Comparison of ENCODE assay signal across 8 cellular contexts in the genomic region with DNA sequence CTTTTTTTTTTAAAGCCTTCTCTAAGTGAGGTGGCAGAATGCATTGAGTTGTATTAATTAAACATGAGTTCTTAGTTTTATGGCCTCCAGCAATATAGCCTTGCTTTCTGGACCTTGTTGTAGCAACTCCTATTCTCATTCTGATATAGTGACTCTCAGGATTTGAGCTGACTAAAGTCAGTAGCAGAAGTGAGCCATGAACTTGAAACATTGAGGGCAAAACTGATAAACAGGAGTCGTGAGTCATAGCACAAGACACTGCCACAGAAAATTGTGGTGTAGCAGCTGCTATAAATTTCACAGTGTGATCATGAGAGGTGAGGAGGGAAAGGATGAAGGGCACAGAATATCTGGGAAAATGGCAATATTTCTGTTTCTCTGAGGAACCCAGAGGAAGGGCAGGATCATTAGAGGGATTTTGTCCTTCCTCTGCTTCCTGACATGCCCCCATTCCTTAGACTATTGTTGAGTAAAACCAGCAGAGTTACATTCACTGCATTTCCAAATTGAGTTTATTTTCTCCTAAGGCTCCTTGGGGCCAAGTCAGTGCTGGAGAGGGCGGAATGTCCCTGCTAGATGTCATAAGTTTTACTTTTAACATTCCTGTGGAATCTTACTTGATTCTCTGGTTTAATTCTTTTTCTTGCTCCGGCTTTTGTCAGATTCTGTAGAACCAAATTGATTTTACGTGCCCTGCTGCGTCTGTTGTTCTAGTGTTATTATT. TPM values are rescaled to one million over a fixed set of nuclear protein-coding genes. Genes with fewer than 3 reads are reported as not detected.
DNase-seq lines count a peak whose midpoint lies in the region; ATAC-seq and TF ChIP-seq lines count a peak whose summit lies in the region.

No MANE protein-coding gene starts in this region.

- DNase-seq in AG08396 (ENCODE audit: low spot score) (peak; percentile 16), WTC11 (ENCODE audit: low spot score) (no peak), myocyte (ENCODE audit: low read depth) (peak; percentile 79), coronary artery (ENCODE audit: low spot score) (no peak), chondrocyte (ENCODE audit: low spot score) (no peak)
- DNase-seq in effector CD4-positive, alpha-beta T cell, result no peak

- TF ChIP-seq CTCF in WTC11 (IDR thresholded peaks at IDR 0.05) (no peak), coronary artery (IDR thresholded peaks at IDR 0.05) (no peak), chondrocyte (IDR thresholded peaks at IDR 0.05) (no peak)

- ATAC-seq in GM18909 (IDR thresholded peaks at IDR 0.05; ENCODE audit: poor library complexity, unreplicated experiment) (peak; percentile 93), HG03045 (IDR thresholded peaks at IDR 0.05; ENCODE audit: unreplicated experiment) (peak; percentile 89), WTC11 (no peak)

- H3K36me3 Mint-ChIP-seq in WTC11 (peaks cover 4% of the 10 kb centered on the region; the same call in 1 of the 2 replicates), chondrocyte (ENCODE audit: low read depth) (no peaks in the 10 kb centered on the region)

- no peak overlapping the region for H3K27ac ChIP-seq in coronary artery

- H3K27me3 Mint-ChIP-seq in WTC11 (ENCODE audit: low read depth) (no peaks in the 10 kb centered on the region), chondrocyte (ENCODE audit: low read depth) (no peaks in the 10 kb centered on the region)

- peak overlapping the region; percentile 62 for H3K27ac Mint-ChIP-seq in WTC11
- H3K27ac Mint-ChIP-seq in chondrocyte (ENCODE audit: unreplicated experiment), result no peak overlapping the region

- no peak overlapping the region for H3K4me3 ChIP-seq in coronary artery

- H3K4me1 Mint-ChIP-seq in WTC11 (peaks cover 9% of the 10 kb centered on the region), chondrocyte (ENCODE audit: low read depth) (no peaks in the 10 kb centered on the region)

- H3K4me3 Mint-ChIP-seq in WTC11, result no peak overlapping the region
- no peak overlapping the region for H3K4me3 Mint-ChIP-seq in chondrocyte (ENCODE audit: unreplicated experiment)

- H3K9me3 Mint-ChIP-seq in WTC11 (peaks cover 5% of the 10 kb centered on the region), chondrocyte (ENCODE audit: low read depth) (no peaks in the 10 kb centered on the region)

- POLR2A ChIA-PET in WTC11 (lab: Charles Lee), result no interaction called here

- CTCF ChIA-PET in WTC11 (lab: Charles Lee), result no interaction called here

TF ChIP-seq in WTC11, 78 proteins besides CTCF, POLR2A, EP300 and RAD21:
- no peak for TF ChIP-seq NFE2L1 (CRISPR knock-in tag; IDR thresholded peaks at IDR 0.05)
- no peak for TF ChIP-seq NR2C2 (CRISPR knock-in tag; IDR thresholded peaks at IDR 0.05)
- TF ChIP-seq, protein P1, sequence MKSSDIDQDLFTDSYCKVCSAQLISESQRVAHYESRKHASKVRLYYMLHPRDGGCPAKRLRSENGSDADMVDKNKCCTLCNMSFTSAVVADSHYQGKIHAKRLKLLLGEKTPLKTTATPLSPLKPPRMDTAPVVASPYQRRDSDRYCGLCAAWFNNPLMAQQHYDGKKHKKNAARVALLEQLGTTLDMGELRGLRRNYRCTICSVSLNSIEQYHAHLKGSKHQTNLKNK (CRISPR knock-in tag; IDR thresholded peaks at IDR 0.05), result no peak
- no peak for TF ChIP-seq ZNF317 (CRISPR knock-in tag; IDR thresholded peaks at IDR 0.05; ENCODE audit: borderline replicate concordance, low read depth)

RNA-seq across cellular contexts. Expression of a gene that starts 7.5 kb away (rescaled TPM):
- total RNA-seq in WTC11 (2021) (6.2 to 7.4 TPM (median 7.2 TPM) in 3 replicates), myocyte (1.0 and 6.0 TPM in 2 replicates), chondrocyte (0.17 to 1.5 TPM (median 0.49 TPM) in 3 replicates)
- polyA plus RNA-seq in myocyte (2012), result 2.1 TPM

RNA-seq across cellular contexts. Expression of a gene that starts 47.4 kb away (rescaled TPM):
- total RNA-seq in WTC11 (2021) (106 to 139 TPM (median 112 TPM) in 3 replicates), myocyte (148 and 170 TPM in 2 replicates), chondrocyte (90.1 to 103 TPM (median 96.1 TPM) in 3 replicates)
- 149 TPM for polyA plus RNA-seq in myocyte (2012)

Comparison
In these comparisons a context has a peak if more than half of its experiments do, and no peak if none do; other contexts are left out.
1. DNase-seq: peak in AG08396 (single experiment) and myocyte (single experiment); none in WTC11 (single experiment), effector CD4-positive, alpha-beta T cell (single experiment), coronary artery (single experiment) and chondrocyte (single experiment).